27 cellular contexts compared by ENCODE assay signal in the genomic region with DNA sequence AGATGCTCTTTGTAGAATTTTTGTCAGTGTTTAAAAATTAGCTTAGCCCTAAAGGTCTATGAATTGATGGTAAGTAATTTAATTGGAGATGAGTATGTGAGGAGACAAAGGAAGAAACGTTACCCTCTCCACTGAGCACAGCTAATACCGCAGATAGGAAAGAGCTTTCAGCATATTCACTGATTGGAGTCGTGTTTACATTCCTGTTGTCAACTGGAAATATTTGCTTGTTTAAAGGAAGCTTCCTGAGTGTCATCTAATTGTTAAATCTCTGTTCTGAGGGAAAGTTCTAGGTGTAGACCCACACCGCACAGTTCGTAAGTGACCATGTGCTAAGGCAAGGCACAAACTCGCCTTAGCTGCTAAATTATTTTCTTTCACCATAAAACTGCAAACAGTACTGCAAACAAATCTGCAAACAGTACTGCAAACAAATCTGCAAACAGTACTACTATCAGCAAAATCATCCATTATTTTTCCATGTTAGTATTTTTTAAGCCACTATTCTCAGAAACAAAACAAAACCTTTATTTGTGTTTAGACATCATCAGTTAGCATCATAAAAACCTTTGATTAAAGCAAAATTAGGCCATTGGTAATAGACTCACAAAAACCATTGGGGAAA.
"Had no signal": no experiment of that assay in that cellular context is flagged by ENCODE, and none has a peak within 500 bp of the region (broad histone marks: within the 10 kb centered on the region; RNA-seq: fewer than 3 reads in every experiment).

No MANE protein-coding gene starts in this region.

- H3K27ac ChIP-seq: dorsolateral prefrontal cortex, epithelial cell of prostate, foreskin keratinocyte, gastroesophageal sphincter, lower lobe of right lung, ovary, suprapubic skin, transverse colon, vagina had no signal

- H3K4me3 ChIP-seq: dorsolateral prefrontal cortex, gastroesophageal sphincter, lower lobe of right lung, ovary, smooth muscle cell, suprapubic skin, transverse colon, vagina had no signal

- H3K4me1 ChIP-seq: foreskin keratinocyte had no signal

- H3K4me2 ChIP-seq: smooth muscle cell had no signal

- FAIRE-seq: colon, keratinocyte had no signal

- H3K27me3 ChIP-seq: dorsolateral prefrontal cortex, foreskin keratinocyte, gastroesophageal sphincter, ovary, suprapubic skin, transverse colon, vagina had no signal

- H3K9me3 ChIP-seq: gastroesophageal sphincter, lower lobe of right lung, ovary, suprapubic skin, transverse colon, vagina had no signal

- DNase-seq: dorsolateral prefrontal cortex; effector CD4-positive, alpha-beta T cell; foreskin keratinocyte; glutamatergic neuron; hypothalamus; immature natural killer cell; left ventricle myocardium superior; lower lobe of right lung; natural killer cell; occipital lobe; ovary; retina; stimulated activated CD4-positive, alpha-beta T cell treated with anti-CD3 and anti-CD28 coated beads, Interleukin-12 subunit alpha, Interleukin-12 subunit beta, amount 100 ng/mL, for 4 hours; stimulated activated CD4-positive, alpha-beta T cell treated with anti-CD3 and anti-CD28 coated beads, Interleukin-1b, Interleukin-23, amount 100 ng/mL, for 48 hours; stimulated activated CD4-positive, alpha-beta T cell treated with anti-CD3 and anti-CD28 coated beads, Interleukin-4, amount 100 ng/mL, for 1 hour; stimulated activated naive CD4-positive, alpha-beta T cell; stimulated activated naive CD8-positive, alpha-beta T cell treated with anti-CD3 and anti-CD28 coated beads, Interleukin-15, amount 100 ng/mL, for 72 hours; transverse colon had no signal

- H3K36me3 ChIP-seq: gastroesophageal sphincter, lower lobe of right lung, ovary, suprapubic skin, transverse colon, vagina had no signal

- ATAC-seq: esophagus mucosa; foreskin keratinocyte; gastroesophageal sphincter; left ventricle myocardium superior; lower lobe of right lung; natural killer cell; sciatic nerve; stimulated activated naive CD8-positive, alpha-beta T cell treated with anti-CD3 and anti-CD28 coated beads, Interleukin-15, amount 100 ng/mL, for 72 hours had no signal
